17 cellular contexts compared by ENCODE assay signal in genomic region chr17:16517477-16517876, GRCh38.
"Had no signal": no experiment of that assay in that cellular context is flagged by ENCODE, and none has a peak within 500 bp of the region (broad histone marks: within the 10 kb centered on the region; RNA-seq: fewer than 3 reads in every experiment).

No MANE protein-coding gene starts in this region.

- DNase-seq: effector CD4-positive, alpha-beta T cell; heart right ventricle; kidney glomerular epithelial cell; mammary epithelial cell; mucosa of descending colon; naive thymus-derived CD8-positive, alpha-beta T cell; ovary; right cardiac atrium; stimulated activated CD4-positive, alpha-beta T cell treated with anti-CD3 and anti-CD28 coated beads, Interleukin-4, amount 100 ng/mL, for 1 hour; stimulated activated naive B cell treated with anti-CD40 and anti-IgM and Interleukin-4, amounts not matched to agents 10 μg/mL and 1 μg/mL and 100 μg/mL, for 72 hours; stimulated activated naive CD8-positive, alpha-beta T cell treated with anti-CD3 and anti-CD28 coated beads, Interleukin-15, amount 100 ng/mL, for 72 hours; transverse colon had no signal

- ATAC-seq: mucosa of descending colon; naive thymus-derived CD8-positive, alpha-beta T cell; stimulated activated naive B cell treated with anti-CD40 and anti-IgM and Interleukin-4, amounts not matched to agents 10 μg/mL and 1 μg/mL and 100 μg/mL, for 72 hours; stimulated activated naive CD8-positive, alpha-beta T cell treated with anti-CD3 and anti-CD28 coated beads, Interleukin-15, amount 100 ng/mL, for 72 hours had no signal

- FAIRE-seq: frontal cortex, islet of Langerhans, urothelium cell line had no signal

- H3K27ac ChIP-seq: coronary artery, ovary, thoracic aorta, transverse colon had no signal

- H3K9me3 ChIP-seq: heart right ventricle, mucosa of descending colon, ovary, thoracic aorta, transverse colon had no signal

- H3K9me3 Mint-ChIP-seq: naive thymus-derived CD8-positive, alpha-beta T cell; stimulated activated naive B cell treated with anti-CD40 and anti-IgM and Interleukin-4, amounts not matched to agents 10 μg/mL and 1 μg/mL and 100 μg/mL, for 72 hours; stimulated activated naive CD8-positive, alpha-beta T cell treated with anti-CD3 and anti-CD28 coated beads, Interleukin-15, amount 100 ng/mL, for 72 hours had no signal

- H3K36me3 Mint-ChIP-seq: naive thymus-derived CD8-positive, alpha-beta T cell; stimulated activated naive B cell treated with anti-CD40 and anti-IgM and Interleukin-4, amounts not matched to agents 10 μg/mL and 1 μg/mL and 100 μg/mL, for 72 hours had no signal

- H3K27me3 ChIP-seq: ovary, transverse colon had no signal

- H3K27ac Mint-ChIP-seq: naive thymus-derived CD8-positive, alpha-beta T cell; stimulated activated naive CD8-positive, alpha-beta T cell treated with anti-CD3 and anti-CD28 coated beads, Interleukin-15, amount 100 ng/mL, for 72 hours had no signal

- H3K36me3 ChIP-seq: heart right ventricle, ovary, thoracic aorta, transverse colon had no signal

- H3K4me3 ChIP-seq: mucosa of descending colon, ovary had no signal

- H3K4me3 Mint-ChIP-seq: naive thymus-derived CD8-positive, alpha-beta T cell; stimulated activated naive B cell treated with anti-CD40 and anti-IgM and Interleukin-4, amounts not matched to agents 10 μg/mL and 1 μg/mL and 100 μg/mL, for 72 hours; stimulated activated naive CD8-positive, alpha-beta T cell treated with anti-CD3 and anti-CD28 coated beads, Interleukin-15, amount 100 ng/mL, for 72 hours had no signal
